Comparison of ENCODE assay signal across 1 cellular context in genomic region chr20:46268662-46269061, GRCh38.
TF ChIP-seq lines count a peak whose summit lies in the region.

No MANE protein-coding gene starts in this region.

TF ChIP-seq in neural cell, 6 proteins besides CTCF, POLR2A, EP300 and RAD21 (continued from another document):
- TF ChIP-seq TAF1 (IDR thresholded peaks at IDR 0.05; ENCODE audit: low read depth) (no peak), EZH2 (IDR thresholded peaks at IDR 0.05; ENCODE audit: borderline replicate concordance, insufficient read depth, low read length, poor library complexity, severe bottlenecking) (no peak)
